ENCODE assay signal across 8 cellular contexts in genomic region chr3:58116161-58116955, GRCh38.
DNase-seq lines count a peak whose midpoint lies in the region; ATAC-seq and TF ChIP-seq lines count a peak whose summit lies in the region.

No MANE protein-coding gene starts in this region.

- H3K4me3 ChIP-seq in mesenchymal stem cell (ENCODE audit: insufficient read depth in 1 of 2, low read depth in 1 of 2, low read length in 2 of 2) (peak overlapping the region in 1 of 2 experiments; percentile 59), vagina (no peak overlapping the region)

- no peak overlapping the region for H3K4me2 ChIP-seq in mesenchymal stem cell (ENCODE audit: low read length, poor library complexity, severe bottlenecking)

- no peak overlapping the region for H3K18ac ChIP-seq in mesenchymal stem cell (ENCODE audit: low read depth in 1 of 2, low read length in 2 of 2)

- WGBS in mesenchymal stem cell, result 96% methylated on average over 12 of the region's 12 CpGs

- intact Hi-C loops in vagina (cut with DNase I), result no loop called here

- no peak for TF ChIP-seq CTCF in vagina (IDR thresholded peaks at IDR 0.05)

- H4K8ac ChIP-seq in mesenchymal stem cell (ENCODE audit: low read length), result peak overlapping the region; percentile 19

- H2BK120ac ChIP-seq in mesenchymal stem cell (ENCODE audit: low read depth, low read length), result peak overlapping the region; percentile 27

- H3K14ac ChIP-seq in mesenchymal stem cell (ENCODE audit: low read length in 2 of 2), result no peak overlapping the region

- H3K9me3 ChIP-seq in mesenchymal stem cell (ENCODE audit: control insufficient read depth, low read length) (no peaks in the 10 kb centered on the region), vagina (no peaks in the 10 kb centered on the region)

- H2AK5ac ChIP-seq in mesenchymal stem cell (ENCODE audit: low read length, severe bottlenecking), result no peak overlapping the region

- TF ChIP-seq POLR2A in vagina (IDR thresholded peaks at IDR 0.05), result no peak

- H2BK12ac ChIP-seq in mesenchymal stem cell (ENCODE audit: low read length in 2 of 2), result no peak overlapping the region

- H3K23ac ChIP-seq in mesenchymal stem cell (ENCODE audit: low read length in 2 of 2), result no peak overlapping the region

- H3K36me3 ChIP-seq in mesenchymal stem cell (ENCODE audit: control insufficient read depth in 1 of 2, insufficient read depth in 2 of 2, low read depth in 1 of 2, low read length in 2 of 2) (peaks cover 71 to 80% of the 10 kb centered on the region in 2 experiments), vagina (peaks cover 0 to 40% of the 10 kb centered on the region in 2 donors)

- no peak overlapping the region for H2AFZ ChIP-seq in mesenchymal stem cell (ENCODE audit: low read depth, low read length)

- ATAC-seq in HG03159 (IDR thresholded peaks at IDR 0.05; ENCODE audit: unreplicated experiment), result peak; percentile 76

- H3K4ac ChIP-seq in mesenchymal stem cell (ENCODE audit: low read depth in 1 of 2, low read length in 2 of 2), result no peak overlapping the region

- no peak overlapping the region for H4K91ac ChIP-seq in mesenchymal stem cell (ENCODE audit: low read length)

- H3K27me3 ChIP-seq in mesenchymal stem cell (ENCODE audit: control insufficient read depth in 1 of 2, insufficient read depth in 1 of 2, low read length in 2 of 2) (no peaks in the 10 kb centered on the region), vagina (no peaks in the 10 kb centered on the region)

- H3K9ac ChIP-seq in mesenchymal stem cell (ENCODE audit: low read length), result peak overlapping the region; percentile 82

- no peak overlapping the region for H2BK15ac ChIP-seq in mesenchymal stem cell (ENCODE audit: low read depth, poor library complexity, severe bottlenecking)

- peaks cover 5% of the 10 kb centered on the region for H3K4me1 ChIP-seq in mesenchymal stem cell (ENCODE audit: control insufficient read depth, insufficient read depth, low read depth, low read length)
- H3K4me1 ChIP-seq in vagina, result peaks cover 33% of the 10 kb centered on the region

- peak; percentile 50 for DNase-seq in GM19238 (ENCODE audit: insufficient read length, low spot score)
- peak; percentile 14 to 52 for DNase-seq in activated CD8-positive, alpha-beta memory T cell treated with anti-CD3 and anti-CD28 coated beads for 4 hours (ENCODE audit: low read depth in 2 of 2)
- no peak for DNase-seq in mesenchymal stem cell
- no peak for DNase-seq in NCI-H526 (lab: John Stamatoyannopoulos, UW)
- DNase-seq in vagina (ENCODE audit: extremely low spot score in 2 of 2), result no peak
- no peak for DNase-seq in NCI-H1105 (lab: John Stamatoyannopoulos, UW)
- no peak for DNase-seq in cerebellar cortex (ENCODE audit: low spot score)

- no peak overlapping the region for H3K27ac ChIP-seq in mesenchymal stem cell (ENCODE audit: low read length, poor library complexity, severe bottlenecking)
- no peak overlapping the region for H3K27ac ChIP-seq in vagina

- peaks cover 25% of the 10 kb centered on the region for H3K79me1 ChIP-seq in mesenchymal stem cell (replicated peaks; ENCODE audit: low read length, poor library complexity, severe bottlenecking)

- H2BK5ac ChIP-seq in mesenchymal stem cell (ENCODE audit: low read depth, low read length, poor library complexity, severe bottlenecking), result no peak overlapping the region

Comparison
In these comparisons a context has a peak if more than half of its experiments do, and no peak if none do; other contexts are left out.
1. DNase-seq: peak in GM19238 (single experiment) and activated CD8-positive, alpha-beta memory T cell treated with anti-CD3 and anti-CD28 coated beads for 4 hours (2 of 2); none in mesenchymal stem cell (single experiment), NCI-H526 (0 of 2), vagina (0 of 2), NCI-H1105 (single experiment) and cerebellar cortex (single experiment).